In the genomic region with DNA sequence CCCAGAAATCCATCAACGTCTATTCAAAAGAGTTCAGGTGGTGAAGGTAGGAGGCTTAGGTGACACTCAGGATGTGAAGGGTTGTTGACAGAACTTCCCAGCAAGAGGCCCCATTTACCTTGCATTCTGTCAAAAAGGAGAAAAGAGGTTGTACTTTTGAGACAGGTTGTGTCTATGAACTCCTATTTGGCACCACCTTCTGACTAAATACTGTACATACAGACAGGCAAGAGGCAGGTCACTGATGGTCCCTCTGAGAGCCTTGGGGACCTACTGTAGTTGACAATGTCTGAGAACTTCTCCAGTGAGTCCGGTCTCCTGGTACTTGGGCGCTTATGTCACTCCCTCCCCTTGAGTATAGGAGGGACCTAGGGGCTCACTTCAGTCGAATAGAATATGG, we compare ENCODE assay signal across 1 cellular context.
TF ChIP-seq lines count a peak whose summit lies in the region.

No MANE protein-coding gene starts in this region.

TF ChIP-seq in H1, 55 proteins besides CTCF, POLR2A, EP300 and RAD21 (continued from another document):
- TF ChIP-seq, protein P1, sequence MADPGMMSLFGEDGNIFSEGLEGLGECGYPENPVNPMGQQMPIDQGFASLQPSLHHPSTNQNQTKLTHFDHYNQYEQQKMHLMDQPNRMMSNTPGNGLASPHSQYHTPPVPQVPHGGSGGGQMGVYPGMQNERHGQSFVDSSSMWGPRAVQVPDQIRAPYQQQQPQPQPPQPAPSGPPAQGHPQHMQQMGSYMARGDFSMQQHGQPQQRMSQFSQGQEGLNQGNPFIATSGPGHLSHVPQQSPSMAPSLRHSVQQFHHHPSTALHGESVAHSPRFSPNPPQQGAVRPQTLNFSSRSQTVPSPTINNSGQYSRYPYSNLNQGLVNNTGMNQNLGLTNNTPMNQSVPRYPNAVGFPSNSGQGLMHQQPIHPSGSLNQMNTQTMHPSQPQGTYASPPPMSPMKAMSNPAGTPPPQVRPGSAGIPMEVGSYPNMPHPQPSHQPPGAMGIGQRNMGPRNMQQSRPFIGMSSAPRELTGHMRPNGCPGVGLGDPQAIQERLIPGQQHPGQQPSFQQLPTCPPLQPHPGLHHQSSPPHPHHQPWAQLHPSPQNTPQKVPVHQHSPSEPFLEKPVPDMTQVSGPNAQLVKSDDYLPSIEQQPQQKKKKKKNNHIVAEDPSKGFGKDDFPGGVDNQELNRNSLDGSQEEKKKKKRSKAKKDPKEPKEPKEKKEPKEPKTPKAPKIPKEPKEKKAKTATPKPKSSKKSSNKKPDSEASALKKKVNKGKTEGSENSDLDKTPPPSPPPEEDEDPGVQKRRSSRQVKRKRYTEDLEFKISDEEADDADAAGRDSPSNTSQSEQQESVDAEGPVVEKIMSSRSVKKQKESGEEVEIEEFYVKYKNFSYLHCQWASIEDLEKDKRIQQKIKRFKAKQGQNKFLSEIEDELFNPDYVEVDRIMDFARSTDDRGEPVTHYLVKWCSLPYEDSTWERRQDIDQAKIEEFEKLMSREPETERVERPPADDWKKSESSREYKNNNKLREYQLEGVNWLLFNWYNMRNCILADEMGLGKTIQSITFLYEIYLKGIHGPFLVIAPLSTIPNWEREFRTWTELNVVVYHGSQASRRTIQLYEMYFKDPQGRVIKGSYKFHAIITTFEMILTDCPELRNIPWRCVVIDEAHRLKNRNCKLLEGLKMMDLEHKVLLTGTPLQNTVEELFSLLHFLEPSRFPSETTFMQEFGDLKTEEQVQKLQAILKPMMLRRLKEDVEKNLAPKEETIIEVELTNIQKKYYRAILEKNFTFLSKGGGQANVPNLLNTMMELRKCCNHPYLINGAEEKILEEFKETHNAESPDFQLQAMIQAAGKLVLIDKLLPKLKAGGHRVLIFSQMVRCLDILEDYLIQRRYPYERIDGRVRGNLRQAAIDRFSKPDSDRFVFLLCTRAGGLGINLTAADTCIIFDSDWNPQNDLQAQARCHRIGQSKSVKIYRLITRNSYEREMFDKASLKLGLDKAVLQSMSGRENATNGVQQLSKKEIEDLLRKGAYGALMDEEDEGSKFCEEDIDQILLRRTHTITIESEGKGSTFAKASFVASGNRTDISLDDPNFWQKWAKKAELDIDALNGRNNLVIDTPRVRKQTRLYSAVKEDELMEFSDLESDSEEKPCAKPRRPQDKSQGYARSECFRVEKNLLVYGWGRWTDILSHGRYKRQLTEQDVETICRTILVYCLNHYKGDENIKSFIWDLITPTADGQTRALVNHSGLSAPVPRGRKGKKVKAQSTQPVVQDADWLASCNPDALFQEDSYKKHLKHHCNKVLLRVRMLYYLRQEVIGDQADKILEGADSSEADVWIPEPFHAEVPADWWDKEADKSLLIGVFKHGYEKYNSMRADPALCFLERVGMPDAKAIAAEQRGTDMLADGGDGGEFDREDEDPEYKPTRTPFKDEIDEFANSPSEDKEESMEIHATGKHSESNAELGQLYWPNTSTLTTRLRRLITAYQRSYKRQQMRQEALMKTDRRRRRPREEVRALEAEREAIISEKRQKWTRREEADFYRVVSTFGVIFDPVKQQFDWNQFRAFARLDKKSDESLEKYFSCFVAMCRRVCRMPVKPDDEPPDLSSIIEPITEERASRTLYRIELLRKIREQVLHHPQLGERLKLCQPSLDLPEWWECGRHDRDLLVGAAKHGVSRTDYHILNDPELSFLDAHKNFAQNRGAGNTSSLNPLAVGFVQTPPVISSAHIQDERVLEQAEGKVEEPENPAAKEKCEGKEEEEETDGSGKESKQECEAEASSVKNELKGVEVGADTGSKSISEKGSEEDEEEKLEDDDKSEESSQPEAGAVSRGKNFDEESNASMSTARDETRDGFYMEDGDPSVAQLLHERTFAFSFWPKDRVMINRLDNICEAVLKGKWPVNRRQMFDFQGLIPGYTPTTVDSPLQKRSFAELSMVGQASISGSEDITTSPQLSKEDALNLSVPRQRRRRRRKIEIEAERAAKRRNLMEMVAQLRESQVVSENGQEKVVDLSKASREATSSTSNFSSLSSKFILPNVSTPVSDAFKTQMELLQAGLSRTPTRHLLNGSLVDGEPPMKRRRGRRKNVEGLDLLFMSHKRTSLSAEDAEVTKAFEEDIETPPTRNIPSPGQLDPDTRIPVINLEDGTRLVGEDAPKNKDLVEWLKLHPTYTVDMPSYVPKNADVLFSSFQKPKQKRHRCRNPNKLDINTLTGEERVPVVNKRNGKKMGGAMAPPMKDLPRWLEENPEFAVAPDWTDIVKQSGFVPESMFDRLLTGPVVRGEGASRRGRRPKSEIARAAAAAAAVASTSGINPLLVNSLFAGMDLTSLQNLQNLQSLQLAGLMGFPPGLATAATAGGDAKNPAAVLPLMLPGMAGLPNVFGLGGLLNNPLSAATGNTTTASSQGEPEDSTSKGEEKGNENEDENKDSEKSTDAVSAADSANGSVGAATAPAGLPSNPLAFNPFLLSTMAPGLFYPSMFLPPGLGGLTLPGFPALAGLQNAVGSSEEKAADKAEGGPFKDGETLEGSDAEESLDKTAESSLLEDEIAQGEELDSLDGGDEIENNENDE (IDR thresholded peaks at IDR 0.05; ENCODE audit: insufficient replicate concordance, low read length): no peak
- TF ChIP-seq MAFK (IDR thresholded peaks at IDR 0.05; ENCODE audit: low read depth, low read length) (no peak), RXRA (IDR thresholded peaks at IDR 0.05; ENCODE audit: insufficient read depth, low read depth, low read length) (no peak), HDAC6 (IDR thresholded peaks at IDR 0.05; ENCODE audit: low read depth, low read length) (no peak), SIX5 (IDR thresholded peaks at IDR 0.05; ENCODE audit: low read depth, low read length) (no peak), GABPA (IDR thresholded peaks at IDR 0.05; ENCODE audit: borderline replicate concordance, insufficient read depth, low read length) (no peak), SP1 (IDR thresholded peaks at IDR 0.05; ENCODE audit: low read depth, low read length) (no peak), CREB1 (IDR thresholded peaks at IDR 0.05) (no peak), NRF1 (IDR thresholded peaks at IDR 0.05; ENCODE audit: low read depth, low read length) (no peak), SP2 (IDR thresholded peaks at IDR 0.05; ENCODE audit: low read length) (no peak), SAP30 (IDR thresholded peaks at IDR 0.05; ENCODE audit: insufficient read depth, insufficient replicate concordance, low read length) (no peak)
TF ChIP-seq in H1: peak in this region for 0.
